In genomic region chr6:29632789-29633531, GRCh38 we compare ENCODE assay signal across 8 cellular contexts. TPM values are rescaled to one million over a fixed set of nuclear protein-coding genes. Genes with fewer than 3 reads are reported as not detected.
DNase-seq lines count a peak whose midpoint lies in the region; ATAC-seq, FAIRE-seq and TF ChIP-seq lines count a peak whose summit lies in the region.

GABBR1 (minus strand) TSS chr6:29633183; CDS start chr6:29632385, 798 bp downstream.

- intact Hi-C loops in kidney (cut with DNase I) = no loop called here

- H3K27ac ChIP-seq in kidney (ENCODE audit: low read depth in 2 of 2, low read length in 2 of 2) = no peak within 1 kb of the TSS

- no peaks in the 10 kb centered on the region for H3K9me3 ChIP-seq in kidney (ENCODE audit: control insufficient read depth in 1 of 2, low read length in 2 of 2)

- no peaks in the 10 kb centered on the region for H3K36me3 ChIP-seq in kidney (ENCODE audit: control insufficient read depth in 1 of 2, insufficient read depth in 2 of 2, low read length in 2 of 2)

- peak within 1 kb of the TSS; percentile 56 to 72 for H3K4me3 ChIP-seq in kidney (ENCODE audit: low read length in 2 of 2)

- H3K4me1 ChIP-seq in kidney (ENCODE audit: control insufficient read depth in 1 of 2, insufficient read depth in 1 of 2, low read depth in 1 of 2, low read length in 2 of 2) = peaks cover 0 to 13% of the 10 kb centered on the region in 2 donors

- DNase-seq in GM13976 (ENCODE audit: low spot score) (peak; percentile 96), NCI-H345 treated with DMSO at 0.1 percent for 48 hours (lab: John Stamatoyannopoulos, UW; ENCODE audit: unreplicated experiment) (peak; percentile 63), cerebellar cortex (ENCODE audit: low spot score) (peak; percentile 92), kidney (peak; percentile 95)
- peak; percentile 54 for DNase-seq in activated CD4-positive, alpha-beta T cell treated with anti-CD3 and anti-CD28 coated beads for 1 hour
- peak; percentile 33 to 72 (median 52) for DNase-seq in stimulated activated CD4-positive, alpha-beta T cell treated with anti-CD3 and anti-CD28 coated beads, Interleukin-12 subunit alpha, Interleukin-12 subunit beta, amount 100 ng/mL, for 48 hours (ENCODE audit: low read depth in 2 of 3, low spot score in 1 of 3)

- in situ Hi-C loops in GM13976 (cut with MboI; ENCODE audit: low sequenced_read_pairs, unreplicated experiment) = no loop called here

- H3K9ac ChIP-seq in kidney (ENCODE audit: low read length in 2 of 2) = peak within 1 kb of the TSS; percentile 22 to 65

- peak; percentile 55 for ATAC-seq in HG03103 (IDR thresholded peaks at IDR 0.05; ENCODE audit: low read depth, unreplicated experiment)
- no peak for ATAC-seq in HG02588 (IDR thresholded peaks at IDR 0.05; ENCODE audit: unreplicated experiment)

- TF ChIP-seq CTCF in GM13976 (IDR thresholded peaks at IDR 0.05; ENCODE audit: borderline replicate concordance, control extremely low read depth, extremely low read depth, insufficient read depth, missing control alignments) (no peak), kidney (IDR thresholded peaks at IDR 0.05; ENCODE audit: borderline replicate concordance, extremely low read depth, insufficient read depth) (no peak)

- no peak for FAIRE-seq in kidney (lab: Jason Lieb, UNC)

RNA-seq across cellular contexts. Expression of gene GABBR1, which starts in this region (rescaled TPM):
- 46.7 TPM for total RNA-seq in kidney
- 12.7 TPM for polyA plus RNA-seq in kidney (ENCODE audit: insufficient read depth, low read depth, low replicate concordance)
